8 cellular contexts compared by ENCODE assay signal in genomic region chr20:50580016-50580747, GRCh38.
DNase-seq lines count a peak whose midpoint lies in the region; ATAC-seq, FAIRE-seq and TF ChIP-seq lines count a peak whose summit lies in the region.

No MANE protein-coding gene starts in this region.

- intact Hi-C loops in breast epithelium (cut with DNase I; ENCODE audit: low total_unique reads) (no loop called here), kidney (cut with DNase I) (no loop called here)

- H3K27ac ChIP-seq in breast epithelium (peak overlapping the region in 1 of 2 donors; percentile 16), kidney (ENCODE audit: low read depth in 2 of 2, low read length in 2 of 2) (no peak overlapping the region)

- TF ChIP-seq CTCF in breast epithelium (IDR thresholded peaks at IDR 0.05) (peak in 2 of 3 donors; percentile 72 to 75), kidney (IDR thresholded peaks at IDR 0.05; ENCODE audit: borderline replicate concordance, extremely low read depth, insufficient read depth) (peak; percentile 74)

- no peak for TF ChIP-seq POLR2A in breast epithelium (IDR thresholded peaks at IDR 0.05)

- H3K4me3 ChIP-seq in breast epithelium (no peak overlapping the region), kidney (ENCODE audit: low read length in 2 of 2) (no peak overlapping the region)

- DNase-seq in COLO668 (lab: John Stamatoyannopoulos, UW; ENCODE audit: unreplicated experiment) (peak; percentile 61), HK-2 (ENCODE audit: unreplicated experiment) (peak; percentile 75), T-helper 9 cell (peak; percentile 45), breast epithelium (ENCODE audit: low spot score in 2 of 2) (peak in 1 of 2 donors; percentile 46), kidney (peak; percentile 88)
- DNase-seq in stimulated activated CD8-positive, alpha-beta memory T cell treated with anti-CD3 and anti-CD28 coated beads, Interleukin-15, amount 100 ng/mL, for 24 hours (ENCODE audit: low read depth) = peak; percentile 28

- H3K4me1 ChIP-seq in breast epithelium (peaks cover 0 to 10% of the 10 kb centered on the region in 2 donors), kidney (ENCODE audit: control insufficient read depth in 1 of 2, insufficient read depth in 1 of 2, low read depth in 1 of 2, low read length in 2 of 2) (no peaks in the 10 kb centered on the region)

- no peak for ATAC-seq in HG02970 (IDR thresholded peaks at IDR 0.05; ENCODE audit: low FRiP score, unreplicated experiment)
- ATAC-seq in GM19452 (IDR thresholded peaks at IDR 0.05; ENCODE audit: unreplicated experiment) = no peak

- no peak for FAIRE-seq in kidney (lab: Jason Lieb, UNC)

- H3K27me3 ChIP-seq in breast epithelium = no peaks in the 10 kb centered on the region

- no peak overlapping the region for H3K9ac ChIP-seq in kidney (ENCODE audit: low read length in 2 of 2)

- H3K36me3 ChIP-seq in breast epithelium = no peaks in the 10 kb centered on the region
- H3K36me3 ChIP-seq in kidney (ENCODE audit: control insufficient read depth in 1 of 2, insufficient read depth in 2 of 2, low read length in 2 of 2) = peaks cover 43 to 55% of the 10 kb centered on the region in 2 donors

- H3K9me3 ChIP-seq in breast epithelium (no peaks in the 10 kb centered on the region), kidney (ENCODE audit: control insufficient read depth in 1 of 2, low read length in 2 of 2) (no peaks in the 10 kb centered on the region)
